Comparison of ENCODE assay signal across 23 cellular contexts in genomic region chr11:78020248-78020647, GRCh38. TPM values are rescaled to one million over a fixed set of nuclear protein-coding genes. Genes with fewer than 3 reads are reported as not detected.
DNase-seq lines count a peak whose midpoint lies in the region; ATAC-seq, FAIRE-seq and TF ChIP-seq lines count a peak whose summit lies in the region.
"Had no signal": no experiment of that assay in that cellular context is flagged by ENCODE, and none has a peak within 500 bp of the region (broad histone marks: within the 10 kb centered on the region; RNA-seq: fewer than 3 reads in every experiment).

No MANE protein-coding gene starts in this region.

- H2AFZ ChIP-seq in GM12878 (ENCODE audit: control insufficient read depth, low read depth, low read length), result no peak overlapping the region
- H2AFZ ChIP-seq in neural cell (ENCODE audit: low read depth, low read length), result peak overlapping the region; percentile 52

- RAD21 ChIA-PET in GM12878 (lab: Charles Lee; ENCODE audit: unreplicated experiment), result interaction anchor here (0.9 to 1.1 kb wide), 2 partner anchors 11 to 25 kb away, joined by 3 read pairs; partner anchors contain the start of gene INTS4

- H3K9me2 ChIP-seq in neural cell (ENCODE audit: insufficient read depth, low read length), result no peaks in the 10 kb centered on the region

- H3K36me3 ChIP-seq in GM12878 (ENCODE audit: control insufficient read depth in 2 of 2, insufficient read depth in 2 of 2, low read length in 1 of 2) (no peaks in the 10 kb centered on the region), neural cell (ENCODE audit: insufficient read depth, low read length) (no peaks in the 10 kb centered on the region)

- TF ChIP-seq POLR2A in GM12878 (IDR thresholded peaks at IDR 0.05; ENCODE audit: low read depth, low read length), result no peak

- H3K9ac ChIP-seq in GM12878 (ENCODE audit: control insufficient read depth, insufficient read depth, low read length), result no peak overlapping the region
- H3K9ac ChIP-seq in neural cell (ENCODE audit: low read length), result peak overlapping the region; percentile 49

- no peak for TF ChIP-seq EP300 in GM12878 (IDR thresholded peaks at IDR 0.05; ENCODE audit: borderline replicate concordance in 1 of 2, control insufficient read depth in 1 of 2, low read depth in 2 of 2, low read length in 2 of 2)
- TF ChIP-seq EP300 in neural cell (conservative IDR thresholded peaks at IDR 0.05; ENCODE audit: poor library complexity, severe bottlenecking), result peak; percentile 62

- peak; percentile 26 for DNase-seq in M059J (ENCODE audit: low read depth)
- DNase-seq in GM12878 (ENCODE audit: low read depth, low spot score), result no peak
- no peak for DNase-seq in DMS 273 treated with DMSO at 0.1 percent for 48 hours (lab: John Stamatoyannopoulos, UW)
- DNase-seq in dermis blood vessel endothelial cell, result no peak
- DNase-seq in superior temporal gyrus (ENCODE audit: extremely low spot score), result no peak
- DNase-seq in DMS153 (lab: John Stamatoyannopoulos, UW), result no peak
- DNase-seq: activated CD4-positive, alpha-beta T cell treated with anti-CD3 and anti-CD28 coated beads for 1 hour; activated CD8-positive, alpha-beta T cell treated with anti-CD3 and anti-CD28 coated beads for 36 hours; activated naive CD8-positive, alpha-beta T cell treated with anti-CD3 and anti-CD28 coated beads, Interleukin-2, amount 10 ng/mL, durations not matched to agents 7 days and 5 days; dorsolateral prefrontal cortex; H7; mesenchymal stem cell; NCI-H1092; NCI-H187; NCI-H748 treated with DMSO at 0.1 percent for 48 hours; occipital lobe; stimulated activated CD4-positive, alpha-beta T cell treated with anti-CD3 and anti-CD28 coated beads, Interleukin-1b, Interleukin-23, amount 100 ng/mL, for 48 hours had no signal

- in situ Hi-C loops in GM12878 (cut with MboI), result no loop called here

- H3F3A ChIP-seq in neural cell (ENCODE audit: insufficient read depth, low read length, poor library complexity, severe bottlenecking), result no peaks in the 10 kb centered on the region

- POLR2A ChIA-PET in GM12878 (lab: Charles Lee), result interaction anchor here (1.3 to 2.0 kb wide), 2 partner anchors 12 to 19 kb away, joined by 3 to 12 read pairs; no protein-coding TSS in a partner anchor

- SMC1A ChIA-PET in GM12878 (lab: Charles Lee; ENCODE audit: uncharacterized antibody, unreplicated experiment), result interaction anchor here (0.8 to 1.7 kb wide), 4 partner anchors 19 to 30 kb away, joined by 3 to 6 read pairs (median 3); partner anchors contain the start of gene INTS4

- H4K20me1 ChIP-seq in GM12878 (ENCODE audit: control insufficient read depth, insufficient read depth), result no peaks in the 10 kb centered on the region; the same call in 1 of the 2 replicates
- no peaks in the 10 kb centered on the region for H4K20me1 ChIP-seq in neural cell (ENCODE audit: insufficient read depth)

- TF ChIP-seq RAD21 in GM12878 (IDR thresholded peaks at IDR 0.05; ENCODE audit: insufficient read depth, low read depth, low read length) (no peak), neural cell (conservative IDR thresholded peaks at IDR 0.05) (no peak)

- WGBS in GM12878 (ENCODE audit: insufficient coverage, insufficient replicate concordance, low lambda C conversion rate, missing lambda C conversion rate), result 45% methylated on average over 3 of the region's 3 CpGs

- H3K9me3 ChIP-seq in GM12878 (replicated peaks; ENCODE audit: control insufficient read depth, insufficient read depth, low read length) (no peaks in the 10 kb centered on the region; the same call in 2 of the 3 replicates), neural cell (ENCODE audit: low read length) (no peaks in the 10 kb centered on the region)

- CTCF ChIA-PET in GM12878 (lab: Yijun Ruan, JAX), result interaction anchor here (1.0 to 2.0 kb wide), 5 partner anchors 11 to 26 kb away, joined by 3 to 10 read pairs (median 4); partner anchors contain the start of gene INTS4

- no peaks in the 10 kb centered on the region for H3K27me3 ChIP-seq in GM12878 (replicated peaks in 1 of 2; ENCODE audit: control insufficient read depth in 2 of 2, insufficient read depth in 2 of 2, low read length in 1 of 2)
- H3K27me3 ChIP-seq in neural cell (ENCODE audit: insufficient read depth, low read depth, low read length), result peaks cover 10% of the 10 kb centered on the region
- H3K27me3 ChIP-seq: dorsolateral prefrontal cortex had no signal

- H3K27ac ChIP-seq in GM12878 (ENCODE audit: control insufficient read depth, insufficient read depth) (no peak overlapping the region), neural cell (ENCODE audit: low read length) (peak overlapping the region; percentile 81)
- H3K27ac ChIP-seq: dorsolateral prefrontal cortex, RWPE1 had no signal

- H3K4me2 ChIP-seq in GM12878 (ENCODE audit: control insufficient read depth, insufficient read depth) (no peak overlapping the region), neural cell (ENCODE audit: low read length) (peak overlapping the region; percentile 61)

- no peak overlapping the region for H3K4me3 ChIP-seq in GM12878
- peak overlapping the region; percentile 40 for H3K4me3 ChIP-seq in neural cell (ENCODE audit: low read length)
- H3K4me3 ChIP-seq: dorsolateral prefrontal cortex had no signal

- TF ChIP-seq CTCF in GM12878 (IDR thresholded peaks at IDR 0.05 in 2 of 3, conservative IDR thresholded peaks at IDR 0.05 in 1 of 3; ENCODE audit: control insufficient read depth in 2 of 3, extremely low read depth in 1 of 3, insufficient read depth in 1 of 3, low read depth in 3 of 3, low read length in 3 of 3), result no peak
- no peak for TF ChIP-seq CTCF in neural cell (IDR thresholded peaks at IDR 0.05; ENCODE audit: poor library complexity, severe bottlenecking)

- no peaks in the 10 kb centered on the region for H3K79me2 ChIP-seq in GM12878 (ENCODE audit: control insufficient read depth, insufficient read depth, low read length)
- no peaks in the 10 kb centered on the region for H3K79me2 ChIP-seq in neural cell (replicated peaks; ENCODE audit: insufficient read depth, low read length)

- no peak for FAIRE-seq in GM12878 (lab: Jason Lieb, UNC)
- FAIRE-seq: endothelial cell of umbilical vein, small intestine had no signal

- BruUV-seq in GM12878 (replicated peaks; lab: Mats Ljungman, UMichigan), result TSS peak; percentile 36

- no peak for ATAC-seq in GM12878
- ATAC-seq: activated CD8-positive, alpha-beta T cell treated with anti-CD3 and anti-CD28 coated beads for 36 hours; left lobe of liver had no signal

- intact Hi-C loops in GM12878 (cut with micrococcal nuclease; ENCODE audit: unreplicated experiment), result no loop called here

- peaks cover 7% of the 10 kb centered on the region for H3K4me1 ChIP-seq in GM12878 (ENCODE audit: control insufficient read depth, insufficient read depth, low read length)

RNA-seq across cellular contexts. Expression of gene KCTD14, which starts 2.8 kb away (rescaled TPM):
- total RNA-seq in M059J (2014; rRNA removed; shearing (Covaris generic)), result 11.4 and 15.1 TPM in 2 replicates
- 0.95 and 1.1 TPM in 2 replicates for total RNA-seq in GM12878 (2013; cell fraction: nucleolus; rRNA removed)
- total RNA-seq in GM12878 (2014; rRNA removed) (0.51 and 0.54 TPM in 2 replicates), GM12878 (2014; rRNA removed; fragmentation: Illumina TruSeq; extraction: Trizol) (0.41 and 0.45 TPM in 2 replicates), GM12878 (2021) (0.38 and 0.43 TPM in 2 replicates), dermis blood vessel endothelial cell (0.51 and 1.1 TPM in 2 replicates)
- polyA plus RNA-seq in GM12878 (2011; ENCODE audit: low read depth), result 0.64 TPM
- polyA plus RNA-seq in GM12878 (2011; rRNA removed) (0.04 and 0.19 TPM in 2 replicates), GM12878 (2014; fragmentation: Illumina TruSeq; extraction: Trizol) (0.63 and 0.74 TPM in 2 replicates), GM12878 (2014; fragmentation: Nextera tagmentation; extraction: Ambion mirVana) (under 1 TPM; 0.11 to 0.42 TPM), GM12878 (2014; rRNA removed) (0.53 and 0.59 TPM in 2 replicates), GM12878 (2016; fragmentation: Nextera tagmentation; extraction: Ambion mirVana) (under 1 TPM; 0.54 TPM), neural cell (0.32 and 2.0 TPM in 2 replicates)
- polyA plus RNA-seq in GM12878 (2011; cell fraction: cytosol; rRNA removed), result 0.08 TPM in 1 of 2 replicates, not detected in the other
- polyA plus RNA-seq in GM12878 (2011; cell fraction: nucleus; rRNA removed), result 0.15 TPM in 1 of 2 replicates, not detected in the other
- 0.51 and 0.77 TPM in 2 replicates for polyA plus RNA-seq in GM12878 (2012)
- polyA minus RNA-seq in GM12878 (2011; rRNA and poly(A)+ RNA removed), result not detected in 2 replicates
- polyA minus RNA-seq in GM12878 (2011; cell fraction: cytosol; rRNA and poly(A)+ RNA removed), result not detected in 2 replicates
- not detected in 2 replicates for polyA minus RNA-seq in GM12878 (2011; cell fraction: nucleus; rRNA and poly(A)+ RNA removed)
- polyA minus RNA-seq in neural cell, result 0.93 and 1.2 TPM in 2 replicates

RNA-seq across cellular contexts. Expression of gene INTS4, which starts 25.8 kb away (rescaled TPM):
- total RNA-seq in M059J (2014; rRNA removed; shearing (Covaris generic)), result 20.4 and 21.8 TPM in 2 replicates
- total RNA-seq in GM12878 (2013; cell fraction: nucleolus; rRNA removed), result 260 and 276 TPM in 2 replicates
- 47.7 and 50.5 TPM in 2 replicates for total RNA-seq in GM12878 (2014; rRNA removed)
- total RNA-seq in GM12878 (2014; rRNA removed; fragmentation: Illumina TruSeq; extraction: Trizol), result 40.2 and 44.4 TPM in 2 replicates
- total RNA-seq in GM12878 (2021), result 36.6 and 39.4 TPM in 2 replicates
- polyA plus RNA-seq in GM12878 (2011; ENCODE audit: low read depth), result 29.7 TPM
- 48.1 and 49.5 TPM in 2 replicates for polyA plus RNA-seq in GM12878 (2011; rRNA removed)
- 43.8 and 45.4 TPM in 2 replicates for polyA plus RNA-seq in GM12878 (2011; cell fraction: cytosol; rRNA removed)
- polyA plus RNA-seq in GM12878 (2011; cell fraction: nucleus; rRNA removed), result 122 and 160 TPM in 2 replicates
- 24.9 and 30.7 TPM in 2 replicates for polyA plus RNA-seq in GM12878 (2012)
- 38.6 and 42.1 TPM in 2 replicates for polyA plus RNA-seq in GM12878 (2014; fragmentation: Illumina TruSeq; extraction: Trizol)
- 10 to 100 TPM; 20.2 to 24.3 TPM for polyA plus RNA-seq in GM12878 (2014; fragmentation: Nextera tagmentation; extraction: Ambion mirVana)
- 39.4 and 39.9 TPM in 2 replicates for polyA plus RNA-seq in GM12878 (2014; rRNA removed)
- polyA plus RNA-seq in GM12878 (2016; fragmentation: Nextera tagmentation; extraction: Ambion mirVana), result 10 to 100 TPM; 40.1 to 41.1 TPM
- polyA minus RNA-seq in GM12878 (2011; rRNA and poly(A)+ RNA removed), result 54.5 and 68.2 TPM in 2 replicates
- 18.7 and 23.8 TPM in 2 replicates for polyA minus RNA-seq in GM12878 (2011; cell fraction: cytosol; rRNA and poly(A)+ RNA removed)
- 54.9 and 75.8 TPM in 2 replicates for polyA minus RNA-seq in GM12878 (2011; cell fraction: nucleus; rRNA and poly(A)+ RNA removed)
- 34.5 and 35.3 TPM in 2 replicates for polyA plus RNA-seq in neural cell
- 76.9 and 91.8 TPM in 2 replicates for polyA minus RNA-seq in neural cell
- total RNA-seq in dermis blood vessel endothelial cell, result 33.8 and 45.1 TPM in 2 replicates

RNA-seq across cellular contexts. Expression of gene THRSP, which starts 43.4 kb away (rescaled TPM):
- total RNA-seq in M059J (2014; rRNA removed; shearing (Covaris generic)), result not detected in 2 replicates
- not detected in 2 replicates for total RNA-seq in GM12878 (2013; cell fraction: nucleolus; rRNA removed)
- total RNA-seq in GM12878 (2014; rRNA removed), result not detected in 2 replicates
- total RNA-seq in GM12878 (2014; rRNA removed; fragmentation: Illumina TruSeq; extraction: Trizol), result not detected in 2 replicates
- total RNA-seq in GM12878 (2021), result not detected in 2 replicates
- not detected for polyA plus RNA-seq in GM12878 (2011; ENCODE audit: low read depth)
- not detected in 2 replicates for polyA plus RNA-seq in GM12878 (2011; rRNA removed)
- polyA plus RNA-seq in GM12878 (2011; cell fraction: cytosol; rRNA removed), result 0.05 and 0.10 TPM in 2 replicates
- not detected in 2 replicates for polyA plus RNA-seq in GM12878 (2011; cell fraction: nucleus; rRNA removed)
- not detected in 2 replicates for polyA plus RNA-seq in GM12878 (2012)
- not detected in 2 replicates for polyA plus RNA-seq in GM12878 (2014; fragmentation: Illumina TruSeq; extraction: Trizol)
- not detected for polyA plus RNA-seq in GM12878 (2014; fragmentation: Nextera tagmentation; extraction: Ambion mirVana)
- not detected in 2 replicates for polyA plus RNA-seq in GM12878 (2014; rRNA removed)
- polyA plus RNA-seq in GM12878 (2016; fragmentation: Nextera tagmentation; extraction: Ambion mirVana), result under 1 TPM in 1 of 2 experiments, not detected in 1; 0.18 TPM
- polyA minus RNA-seq in GM12878 (2011; rRNA and poly(A)+ RNA removed), result not detected in 2 replicates
- polyA minus RNA-seq in GM12878 (2011; cell fraction: cytosol; rRNA and poly(A)+ RNA removed), result not detected in 2 replicates
- not detected in 2 replicates for polyA minus RNA-seq in GM12878 (2011; cell fraction: nucleus; rRNA and poly(A)+ RNA removed)
- polyA plus RNA-seq in neural cell, result not detected in 2 replicates
- not detected in 2 replicates for polyA minus RNA-seq in neural cell
- total RNA-seq in dermis blood vessel endothelial cell, result not detected in 2 replicates
- total RNA-seq: activated CD8-positive, alpha-beta T cell treated with anti-CD3 and anti-CD28 coated beads for 36 hours; activated naive CD8-positive, alpha-beta T cell treated with anti-CD3 and anti-CD28 coated beads, Interleukin-2, amount 10 ng/mL, durations not matched to agents 7 days and 5 days; endothelial cell of umbilical vein; H7; occipital lobe had no signal
- polyA plus RNA-seq: endothelial cell of umbilical vein, IgD-negative memory B cell had no signal

RNA-seq across cellular contexts. Expression of gene NDUFC2, which starts 59.4 kb away (rescaled TPM):
- total RNA-seq in M059J (2014; rRNA removed; shearing (Covaris generic)), result 168 and 218 TPM in 2 replicates
- total RNA-seq in GM12878 (2013; cell fraction: nucleolus; rRNA removed), result 13.9 and 19.2 TPM in 2 replicates
- total RNA-seq in GM12878 (2014; rRNA removed) (145 and 167 TPM in 2 replicates), GM12878 (2014; rRNA removed; fragmentation: Illumina TruSeq; extraction: Trizol) (134 and 145 TPM in 2 replicates), GM12878 (2021) (185 and 187 TPM in 2 replicates), dermis blood vessel endothelial cell (67.6 and 105 TPM in 2 replicates)
- polyA plus RNA-seq in GM12878 (2011; ENCODE audit: low read depth), result 19.0 TPM
- polyA plus RNA-seq in GM12878 (2011; rRNA removed) (120 and 153 TPM in 2 replicates), GM12878 (2014; fragmentation: Illumina TruSeq; extraction: Trizol) (13.1 and 103 TPM in 2 replicates), GM12878 (2014; fragmentation: Nextera tagmentation; extraction: Ambion mirVana) (100 to 1,000 TPM; 483 to 529 TPM), GM12878 (2014; rRNA removed) (178 and 198 TPM in 2 replicates), GM12878 (2016; fragmentation: Nextera tagmentation; extraction: Ambion mirVana) (100 to 1,000 TPM; 409 to 466 TPM), neural cell (269 and 322 TPM in 2 replicates)
- polyA plus RNA-seq in GM12878 (2011; cell fraction: cytosol; rRNA removed), result 275 and 305 TPM in 2 replicates
- 76.1 and 92.2 TPM in 2 replicates for polyA plus RNA-seq in GM12878 (2011; cell fraction: nucleus; rRNA removed)
- polyA plus RNA-seq in GM12878 (2012), result 126 and 272 TPM in 2 replicates
- 8.8 and 43.9 TPM in 2 replicates for polyA minus RNA-seq in GM12878 (2011; rRNA and poly(A)+ RNA removed)
- polyA minus RNA-seq in GM12878 (2011; cell fraction: cytosol; rRNA and poly(A)+ RNA removed), result 23.5 and 23.6 TPM in 2 replicates
- 23.1 and 30.6 TPM in 2 replicates for polyA minus RNA-seq in GM12878 (2011; cell fraction: nucleus; rRNA and poly(A)+ RNA removed)
- polyA minus RNA-seq in neural cell, result 135 and 165 TPM in 2 replicates
